22 cellular contexts compared by ENCODE assay signal in genomic region chr7:121419201-121420148, GRCh38. TPM values are rescaled to one million over a fixed set of nuclear protein-coding genes. Genes with fewer than 3 reads are reported as not detected.
DNase-seq lines count a peak whose midpoint lies in the region; ATAC-seq and TF ChIP-seq lines count a peak whose summit lies in the region.
"Had no signal": no experiment of that assay in that cellular context is flagged by ENCODE, and none has a peak within 500 bp of the region (broad histone marks: within the 10 kb centered on the region; RNA-seq: fewer than 3 reads in every experiment).

No MANE protein-coding gene starts in this region.

- CTCF ChIA-PET in PC-9 (lab: Charles Lee): interaction anchor here (0.6 kb wide), 1 partner anchor 50 kb away, joined by 3 read pairs; no protein-coding TSS in a partner anchor
- CTCF ChIA-PET in activated CD4-positive, alpha-beta memory T cell treated with anti-CD3 and anti-CD28 coated beads for 36 hours (lab: Charles Lee): no interaction called here

- H3K27ac Mint-ChIP-seq in stimulated activated effector memory CD8-positive, alpha-beta T cell treated with anti-CD3 and anti-CD28 coated beads, Interleukin-12 subunit alpha, Interleukin-12 subunit beta, amount 100 ng/mL, for 72 hours: no peak overlapping the region
- H3K27ac Mint-ChIP-seq in activated CD4-positive, alpha-beta memory T cell treated with anti-CD3 and anti-CD28 coated beads for 36 hours: no peak overlapping the region
- H3K27ac Mint-ChIP-seq: CD4-positive, alpha-beta T cell had no signal

- ATAC-seq in mucosa of descending colon: peak; percentile 88
- ATAC-seq in stimulated activated effector memory CD8-positive, alpha-beta T cell treated with anti-CD3 and anti-CD28 coated beads, Interleukin-12 subunit alpha, Interleukin-12 subunit beta, amount 100 ng/mL, for 72 hours: peak; percentile 37
- ATAC-seq: A549, Right ventricle myocardium inferior had no signal

- H3K9me3 ChIP-seq in PC-9 (ENCODE audit: insufficient read depth, low read depth) (no peaks in the 10 kb centered on the region), colonic mucosa (no peaks in the 10 kb centered on the region), mucosa of descending colon (no peaks in the 10 kb centered on the region), thyroid gland (no peaks in the 10 kb centered on the region)
- H3K9me3 ChIP-seq: A549, SJSA1 had no signal

- H3K27me3 ChIP-seq in PC-9 (ENCODE audit: insufficient read depth, low read depth) (no peaks in the 10 kb centered on the region), colonic mucosa (no peaks in the 10 kb centered on the region), thyroid gland (no peaks in the 10 kb centered on the region)
- H3K27me3 ChIP-seq: BLaER1 treated with 17β-estradiol and CSF1 and Interleukin-3, amounts not matched to agents 10 nM and 100 nM; SJSA1 had no signal

- no peak overlapping the region for H3K9ac ChIP-seq in colonic mucosa (ENCODE audit: low read depth in 2 of 2, low read length in 2 of 2)
- H3K9ac ChIP-seq: BLaER1 treated with 17β-estradiol and CSF1 and Interleukin-3, amounts not matched to agents 10 nM and 100 nM had no signal

- intact Hi-C loops in PC-9 (cut with micrococcal nuclease; ENCODE audit: unreplicated experiment) (no loop called here), colonic mucosa (cut with DNase I) (no loop called here), mucosa of descending colon (cut with DNase I, micrococcal nuclease) (no loop called here), thyroid gland (cut with DNase I) (no loop called here)
- intact Hi-C loops in activated CD4-positive, alpha-beta memory T cell treated with anti-CD3 and anti-CD28 coated beads for 36 hours (cut with micrococcal nuclease): no loop called here

- POLR2A ChIA-PET in PC-9 (lab: Charles Lee; ENCODE audit: unreplicated experiment): no interaction called here
- POLR2A ChIA-PET in activated CD4-positive, alpha-beta memory T cell treated with anti-CD3 and anti-CD28 coated beads for 36 hours (lab: Charles Lee): no interaction called here

- DNase-seq in PC-9: no peak
- peak; percentile 37 for DNase-seq in colonic mucosa
- peak; percentile 18 to 45 (median 39) for DNase-seq in mucosa of descending colon
- DNase-seq in stimulated activated effector memory CD8-positive, alpha-beta T cell treated with anti-CD3 and anti-CD28 coated beads, Interleukin-12 subunit alpha, Interleukin-12 subunit beta, amount 100 ng/mL, for 72 hours (ENCODE audit: low spot score in 2 of 2): no peak
- DNase-seq in islet precursor cell: no peak
- DNase-seq in thyroid gland: no peak
- no peak for DNase-seq in activated CD4-positive, alpha-beta memory T cell treated with anti-CD3 and anti-CD28 coated beads for 36 hours
- DNase-seq: AML-193; CD4-positive, alpha-beta T cell; COR-L47; H7; NCI-H1048; NCI-H1417; NCI-H1694; NCI-H2029 treated with DMSO at 0.1 percent for 48 hours; NCI-H446 treated with DMSO at 0.1 percent for 48 hours; NCI-H526 treated with DMSO at 0.1 percent for 48 hours; OCI-M1 had no signal

- H3K36me3 ChIP-seq in PC-9 (ENCODE audit: low read depth): no peaks in the 10 kb centered on the region
- no peaks in the 10 kb centered on the region for H3K36me3 ChIP-seq in colonic mucosa
- H3K36me3 ChIP-seq in mucosa of descending colon (ENCODE audit: low read depth): no peaks in the 10 kb centered on the region
- no peaks in the 10 kb centered on the region for H3K36me3 ChIP-seq in thyroid gland
- H3K36me3 ChIP-seq: BLaER1 treated with 17β-estradiol and CSF1 and Interleukin-3, amounts not matched to agents 10 nM and 100 nM; SJSA1 had no signal

- H3K4me1 ChIP-seq in PC-9 (replicated peaks; ENCODE audit: insufficient read depth) (peaks cover 25% of the 10 kb centered on the region), colonic mucosa (no peaks in the 10 kb centered on the region), mucosa of descending colon (ENCODE audit: low read depth) (no peaks in the 10 kb centered on the region), thyroid gland (peaks cover 0 to 3% of the 10 kb centered on the region in 2 donors)
- H3K4me1 ChIP-seq: A549; BLaER1 treated with 17β-estradiol and CSF1 and Interleukin-3, amounts not matched to agents 10 nM and 100 nM; SJSA1 had no signal

- TF ChIP-seq CTCF in PC-9 (conservative IDR thresholded peaks at IDR 0.05) (no peak), colonic mucosa (IDR thresholded peaks at IDR 0.05) (no peak), mucosa of descending colon (IDR thresholded peaks at IDR 0.05) (no peak), thyroid gland (IDR thresholded peaks at IDR 0.05) (no peak)

- WGBS in thyroid gland, 2 donors: 79 to 80% methylated on average over 6 of the region's 6 CpGs

- no TSS peak for BruUV-seq in PC-9 (replicated peaks; lab: Mats Ljungman, UMichigan)

- H3F3A ChIP-seq in PC-9 (ENCODE audit: insufficient read depth, low read depth): peaks cover 11% of the 10 kb centered on the region

- H3K36me3 Mint-ChIP-seq in stimulated activated effector memory CD8-positive, alpha-beta T cell treated with anti-CD3 and anti-CD28 coated beads, Interleukin-12 subunit alpha, Interleukin-12 subunit beta, amount 100 ng/mL, for 72 hours: no peaks in the 10 kb centered on the region
- H3K36me3 Mint-ChIP-seq in activated CD4-positive, alpha-beta memory T cell treated with anti-CD3 and anti-CD28 coated beads for 36 hours: no peaks in the 10 kb centered on the region

- TF ChIP-seq POLR2A in thyroid gland (IDR thresholded peaks at IDR 0.05): no peak

- H3K9me3 Mint-ChIP-seq in stimulated activated effector memory CD8-positive, alpha-beta T cell treated with anti-CD3 and anti-CD28 coated beads, Interleukin-12 subunit alpha, Interleukin-12 subunit beta, amount 100 ng/mL, for 72 hours: no peaks in the 10 kb centered on the region
- no peaks in the 10 kb centered on the region for H3K9me3 Mint-ChIP-seq in activated CD4-positive, alpha-beta memory T cell treated with anti-CD3 and anti-CD28 coated beads for 36 hours
- H3K9me3 Mint-ChIP-seq: CD4-positive, alpha-beta T cell had no signal

- H3K4me3 Mint-ChIP-seq in stimulated activated effector memory CD8-positive, alpha-beta T cell treated with anti-CD3 and anti-CD28 coated beads, Interleukin-12 subunit alpha, Interleukin-12 subunit beta, amount 100 ng/mL, for 72 hours: no peak overlapping the region
- no peak overlapping the region for H3K4me3 Mint-ChIP-seq in activated CD4-positive, alpha-beta memory T cell treated with anti-CD3 and anti-CD28 coated beads for 36 hours
- H3K4me3 Mint-ChIP-seq: CD4-positive, alpha-beta T cell had no signal

- H3K4me3 ChIP-seq in PC-9: no peak overlapping the region
- H3K4me3 ChIP-seq in colonic mucosa: no peak overlapping the region
- H3K4me3 ChIP-seq in mucosa of descending colon: no peak overlapping the region
- H3K4me3 ChIP-seq in thyroid gland (replicated peaks in 1 of 3): no peak overlapping the region
- H3K4me3 ChIP-seq: A549; BLaER1 treated with 17β-estradiol and CSF1 and Interleukin-3, amounts not matched to agents 10 nM and 100 nM; SJSA1 had no signal

- H3K4me2 ChIP-seq in PC-9: no peak overlapping the region
- H3K4me2 ChIP-seq: A549; BLaER1 treated with 17β-estradiol and CSF1 and Interleukin-3, amounts not matched to agents 10 nM and 100 nM had no signal

- H3K27me3 Mint-ChIP-seq in activated CD4-positive, alpha-beta memory T cell treated with anti-CD3 and anti-CD28 coated beads for 36 hours: peaks cover 1% of the 10 kb centered on the region

- no peaks in the 10 kb centered on the region for H3K4me1 Mint-ChIP-seq in stimulated activated effector memory CD8-positive, alpha-beta T cell treated with anti-CD3 and anti-CD28 coated beads, Interleukin-12 subunit alpha, Interleukin-12 subunit beta, amount 100 ng/mL, for 72 hours
- no peaks in the 10 kb centered on the region for H3K4me1 Mint-ChIP-seq in activated CD4-positive, alpha-beta memory T cell treated with anti-CD3 and anti-CD28 coated beads for 36 hours (ENCODE audit: low read depth)

- no peak overlapping the region for H3K27ac ChIP-seq in PC-9
- no peak overlapping the region for H3K27ac ChIP-seq in colonic mucosa
- H3K27ac ChIP-seq in thyroid gland: no peak overlapping the region
- H3K27ac ChIP-seq: A549; BLaER1 treated with 17β-estradiol and CSF1 and Interleukin-3, amounts not matched to agents 10 nM and 100 nM; SJSA1 had no signal

- H3K79me2 ChIP-seq in PC-9 (ENCODE audit: low read depth): no peaks in the 10 kb centered on the region

- H3K9me2 ChIP-seq in PC-9 (ENCODE audit: insufficient read depth): no peaks in the 10 kb centered on the region

- H2AFZ ChIP-seq in PC-9: peak overlapping the region; percentile 40

- H4K20me1 ChIP-seq in PC-9 (ENCODE audit: insufficient read depth): no peaks in the 10 kb centered on the region
- H4K20me1 ChIP-seq: BLaER1 treated with 17β-estradiol and CSF1 and Interleukin-3, amounts not matched to agents 10 nM and 100 nM had no signal

RNA-seq across cellular contexts. Expression of gene FAM3C, which starts 23.4 kb away (rescaled TPM):
- 117 and 134 TPM in 2 replicates for total RNA-seq in PC-9 (2021)
- total RNA-seq in colonic mucosa: 10 to 100 TPM; 46.3 to 57.7 TPM
- total RNA-seq in mucosa of descending colon: 10 to 100 TPM; 27.2 to 38.8 (median 36.6) TPM
- 100 to 1,000 TPM in 1 of 4 donors, 10 to 100 TPM in 3; 91.0 to 109 (median 97.9) TPM for total RNA-seq in thyroid gland
- total RNA-seq in activated CD4-positive, alpha-beta memory T cell treated with anti-CD3 and anti-CD28 coated beads for 36 hours: 10 to 100 TPM; 17.2 to 18.3 TPM

Comparison
In these comparisons a context has a peak if more than half of its experiments do, and no peak if none do; other contexts are left out.
1. DNase-seq: peak in colonic mucosa (single experiment) and mucosa of descending colon (3 of 3); none in PC-9 (0 of 2), stimulated activated effector memory CD8-positive, alpha-beta T cell treated with anti-CD3 and anti-CD28 coated beads, Interleukin-12 subunit alpha, Interleukin-12 subunit beta, amount 100 ng/mL, for 72 hours (0 of 2), islet precursor cell (single experiment), thyroid gland (0 of 2) and activated CD4-positive, alpha-beta memory T cell treated with anti-CD3 and anti-CD28 coated beads for 36 hours (single experiment).